Comparison of ENCODE assay signal across 1 cellular context in the genomic region with DNA sequence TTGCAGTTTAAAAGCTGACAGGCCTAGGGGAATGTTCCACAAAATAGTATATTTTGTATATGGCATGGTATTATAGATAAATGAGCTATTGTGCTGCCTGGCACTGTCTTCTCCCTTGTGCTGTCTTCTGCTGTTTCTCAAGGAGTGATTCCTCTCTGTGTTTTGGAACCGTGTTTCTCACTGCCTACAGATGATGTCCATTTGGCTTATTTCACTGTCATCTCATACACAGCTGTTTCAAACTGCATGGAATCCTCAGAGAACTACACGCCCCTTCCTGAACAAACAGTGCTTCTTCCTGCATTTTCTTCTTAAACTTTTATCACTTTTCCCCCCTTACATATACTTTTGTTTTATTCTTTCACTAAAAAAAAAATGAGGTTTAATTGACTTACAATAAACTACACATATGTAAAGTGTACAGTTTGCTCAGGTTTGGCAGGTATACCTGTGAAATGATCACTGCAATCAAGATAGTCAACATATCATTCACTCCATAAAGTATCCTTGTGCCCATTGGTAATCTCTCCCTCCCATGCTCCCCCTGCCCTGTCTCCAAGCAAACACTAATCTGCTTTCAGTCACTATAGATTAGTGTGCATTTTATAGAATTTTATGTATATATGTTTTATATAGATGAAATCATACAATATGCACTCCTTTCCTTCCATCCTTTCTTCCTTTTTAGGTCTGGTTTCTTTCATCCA.
TF ChIP-seq lines count a peak whose summit lies in the region.

No MANE protein-coding gene starts in this region.

TF ChIP-seq in SK-N-SH treated with all-trans-retinoic acid at 6 μM for 48 hours, 23 proteins besides CTCF, POLR2A, EP300 and RAD21 (continued from another document):
- TF ChIP-seq, protein P1, sequence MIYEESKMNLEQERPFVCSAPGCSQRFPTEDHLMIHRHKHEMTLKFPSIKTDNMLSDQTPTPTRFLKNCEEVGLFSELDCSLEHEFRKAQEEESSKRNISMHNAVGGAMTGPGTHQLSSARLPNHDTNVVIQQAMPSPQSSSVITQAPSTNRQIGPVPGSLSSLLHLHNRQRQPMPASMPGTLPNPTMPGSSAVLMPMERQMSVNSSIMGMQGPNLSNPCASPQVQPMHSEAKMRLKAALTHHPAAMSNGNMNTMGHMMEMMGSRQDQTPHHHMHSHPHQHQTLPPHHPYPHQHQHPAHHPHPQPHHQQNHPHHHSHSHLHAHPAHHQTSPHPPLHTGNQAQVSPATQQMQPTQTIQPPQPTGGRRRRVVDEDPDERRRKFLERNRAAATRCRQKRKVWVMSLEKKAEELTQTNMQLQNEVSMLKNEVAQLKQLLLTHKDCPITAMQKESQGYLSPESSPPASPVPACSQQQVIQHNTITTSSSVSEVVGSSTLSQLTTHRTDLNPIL (CRISPR knock-in tag; IDR thresholded peaks at IDR 0.05; ENCODE audit: low read depth) = no peak
- TF ChIP-seq ARNTL (CRISPR knock-in tag; IDR thresholded peaks at IDR 0.05; ENCODE audit: borderline replicate concordance, low read depth) (no peak), GLIS3 (CRISPR knock-in tag; IDR thresholded peaks at IDR 0.05) (no peak), ESRRG (CRISPR knock-in tag; IDR thresholded peaks at IDR 0.05) (no peak), OSR1 (CRISPR knock-in tag; IDR thresholded peaks at IDR 0.05) (no peak), TCF4 (CRISPR knock-in tag; IDR thresholded peaks at IDR 0.05; ENCODE audit: borderline replicate concordance) (no peak), PPARA (CRISPR knock-in tag; IDR thresholded peaks at IDR 0.05; ENCODE audit: borderline replicate concordance) (no peak), CSDC2 (CRISPR knock-in tag; IDR thresholded peaks at IDR 0.05) (no peak), ZFP3 (CRISPR knock-in tag; IDR thresholded peaks at IDR 0.05) (no peak), BACH2 (CRISPR knock-in tag; IDR thresholded peaks at IDR 0.05; ENCODE audit: borderline replicate concordance) (no peak), CSRNP3 (CRISPR knock-in tag; IDR thresholded peaks at IDR 0.05) (no peak), TSHZ2 (CRISPR knock-in tag; IDR thresholded peaks at IDR 0.05) (no peak), ZFP30 (CRISPR knock-in tag; IDR thresholded peaks at IDR 0.05) (no peak), ZNF8 (CRISPR knock-in tag; IDR thresholded peaks at IDR 0.05) (no peak), TOX (CRISPR knock-in tag; IDR thresholded peaks at IDR 0.05; ENCODE audit: borderline replicate concordance) (no peak)
- TF ChIP-seq, protein P2, sequence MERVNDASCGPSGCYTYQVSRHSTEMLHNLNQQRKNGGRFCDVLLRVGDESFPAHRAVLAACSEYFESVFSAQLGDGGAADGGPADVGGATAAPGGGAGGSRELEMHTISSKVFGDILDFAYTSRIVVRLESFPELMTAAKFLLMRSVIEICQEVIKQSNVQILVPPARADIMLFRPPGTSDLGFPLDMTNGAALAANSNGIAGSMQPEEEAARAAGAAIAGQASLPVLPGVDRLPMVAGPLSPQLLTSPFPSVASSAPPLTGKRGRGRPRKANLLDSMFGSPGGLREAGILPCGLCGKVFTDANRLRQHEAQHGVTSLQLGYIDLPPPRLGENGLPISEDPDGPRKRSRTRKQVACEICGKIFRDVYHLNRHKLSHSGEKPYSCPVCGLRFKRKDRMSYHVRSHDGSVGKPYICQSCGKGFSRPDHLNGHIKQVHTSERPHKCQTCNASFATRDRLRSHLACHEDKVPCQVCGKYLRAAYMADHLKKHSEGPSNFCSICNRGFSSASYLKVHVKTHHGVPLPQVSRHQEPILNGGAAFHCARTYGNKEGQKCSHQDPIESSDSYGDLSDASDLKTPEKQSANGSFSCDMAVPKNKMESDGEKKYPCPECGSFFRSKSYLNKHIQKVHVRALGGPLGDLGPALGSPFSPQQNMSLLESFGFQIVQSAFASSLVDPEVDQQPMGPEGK (CRISPR knock-in tag; IDR thresholded peaks at IDR 0.05; ENCODE audit: borderline replicate concordance) = no peak
